1 cellular context compared by ENCODE assay signal in the genomic region with DNA sequence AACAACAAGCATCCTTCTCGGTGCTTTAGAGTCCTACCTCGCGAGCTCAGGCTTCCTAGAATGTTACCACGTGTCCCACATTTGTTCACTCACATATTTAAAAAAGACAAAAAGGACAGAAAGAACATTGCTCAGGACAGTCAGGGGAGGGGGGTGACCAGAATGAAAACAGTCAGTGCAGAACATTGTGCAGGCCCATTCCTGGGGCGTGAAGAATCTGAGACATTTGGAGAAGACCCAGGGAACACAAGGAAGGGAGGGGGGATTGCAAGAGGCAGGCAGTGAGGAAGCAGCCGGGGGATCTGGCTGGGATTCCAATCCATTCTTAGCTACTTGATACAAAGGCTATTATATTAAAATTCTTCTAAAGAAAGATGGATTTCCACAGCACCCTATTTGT.
TF ChIP-seq lines count a peak whose summit lies in the region.

No MANE protein-coding gene starts in this region.

TF ChIP-seq in GM23338, 12 proteins besides CTCF, POLR2A, EP300 and RAD21 (continued from another document):
- TF ChIP-seq, protein P1, sequence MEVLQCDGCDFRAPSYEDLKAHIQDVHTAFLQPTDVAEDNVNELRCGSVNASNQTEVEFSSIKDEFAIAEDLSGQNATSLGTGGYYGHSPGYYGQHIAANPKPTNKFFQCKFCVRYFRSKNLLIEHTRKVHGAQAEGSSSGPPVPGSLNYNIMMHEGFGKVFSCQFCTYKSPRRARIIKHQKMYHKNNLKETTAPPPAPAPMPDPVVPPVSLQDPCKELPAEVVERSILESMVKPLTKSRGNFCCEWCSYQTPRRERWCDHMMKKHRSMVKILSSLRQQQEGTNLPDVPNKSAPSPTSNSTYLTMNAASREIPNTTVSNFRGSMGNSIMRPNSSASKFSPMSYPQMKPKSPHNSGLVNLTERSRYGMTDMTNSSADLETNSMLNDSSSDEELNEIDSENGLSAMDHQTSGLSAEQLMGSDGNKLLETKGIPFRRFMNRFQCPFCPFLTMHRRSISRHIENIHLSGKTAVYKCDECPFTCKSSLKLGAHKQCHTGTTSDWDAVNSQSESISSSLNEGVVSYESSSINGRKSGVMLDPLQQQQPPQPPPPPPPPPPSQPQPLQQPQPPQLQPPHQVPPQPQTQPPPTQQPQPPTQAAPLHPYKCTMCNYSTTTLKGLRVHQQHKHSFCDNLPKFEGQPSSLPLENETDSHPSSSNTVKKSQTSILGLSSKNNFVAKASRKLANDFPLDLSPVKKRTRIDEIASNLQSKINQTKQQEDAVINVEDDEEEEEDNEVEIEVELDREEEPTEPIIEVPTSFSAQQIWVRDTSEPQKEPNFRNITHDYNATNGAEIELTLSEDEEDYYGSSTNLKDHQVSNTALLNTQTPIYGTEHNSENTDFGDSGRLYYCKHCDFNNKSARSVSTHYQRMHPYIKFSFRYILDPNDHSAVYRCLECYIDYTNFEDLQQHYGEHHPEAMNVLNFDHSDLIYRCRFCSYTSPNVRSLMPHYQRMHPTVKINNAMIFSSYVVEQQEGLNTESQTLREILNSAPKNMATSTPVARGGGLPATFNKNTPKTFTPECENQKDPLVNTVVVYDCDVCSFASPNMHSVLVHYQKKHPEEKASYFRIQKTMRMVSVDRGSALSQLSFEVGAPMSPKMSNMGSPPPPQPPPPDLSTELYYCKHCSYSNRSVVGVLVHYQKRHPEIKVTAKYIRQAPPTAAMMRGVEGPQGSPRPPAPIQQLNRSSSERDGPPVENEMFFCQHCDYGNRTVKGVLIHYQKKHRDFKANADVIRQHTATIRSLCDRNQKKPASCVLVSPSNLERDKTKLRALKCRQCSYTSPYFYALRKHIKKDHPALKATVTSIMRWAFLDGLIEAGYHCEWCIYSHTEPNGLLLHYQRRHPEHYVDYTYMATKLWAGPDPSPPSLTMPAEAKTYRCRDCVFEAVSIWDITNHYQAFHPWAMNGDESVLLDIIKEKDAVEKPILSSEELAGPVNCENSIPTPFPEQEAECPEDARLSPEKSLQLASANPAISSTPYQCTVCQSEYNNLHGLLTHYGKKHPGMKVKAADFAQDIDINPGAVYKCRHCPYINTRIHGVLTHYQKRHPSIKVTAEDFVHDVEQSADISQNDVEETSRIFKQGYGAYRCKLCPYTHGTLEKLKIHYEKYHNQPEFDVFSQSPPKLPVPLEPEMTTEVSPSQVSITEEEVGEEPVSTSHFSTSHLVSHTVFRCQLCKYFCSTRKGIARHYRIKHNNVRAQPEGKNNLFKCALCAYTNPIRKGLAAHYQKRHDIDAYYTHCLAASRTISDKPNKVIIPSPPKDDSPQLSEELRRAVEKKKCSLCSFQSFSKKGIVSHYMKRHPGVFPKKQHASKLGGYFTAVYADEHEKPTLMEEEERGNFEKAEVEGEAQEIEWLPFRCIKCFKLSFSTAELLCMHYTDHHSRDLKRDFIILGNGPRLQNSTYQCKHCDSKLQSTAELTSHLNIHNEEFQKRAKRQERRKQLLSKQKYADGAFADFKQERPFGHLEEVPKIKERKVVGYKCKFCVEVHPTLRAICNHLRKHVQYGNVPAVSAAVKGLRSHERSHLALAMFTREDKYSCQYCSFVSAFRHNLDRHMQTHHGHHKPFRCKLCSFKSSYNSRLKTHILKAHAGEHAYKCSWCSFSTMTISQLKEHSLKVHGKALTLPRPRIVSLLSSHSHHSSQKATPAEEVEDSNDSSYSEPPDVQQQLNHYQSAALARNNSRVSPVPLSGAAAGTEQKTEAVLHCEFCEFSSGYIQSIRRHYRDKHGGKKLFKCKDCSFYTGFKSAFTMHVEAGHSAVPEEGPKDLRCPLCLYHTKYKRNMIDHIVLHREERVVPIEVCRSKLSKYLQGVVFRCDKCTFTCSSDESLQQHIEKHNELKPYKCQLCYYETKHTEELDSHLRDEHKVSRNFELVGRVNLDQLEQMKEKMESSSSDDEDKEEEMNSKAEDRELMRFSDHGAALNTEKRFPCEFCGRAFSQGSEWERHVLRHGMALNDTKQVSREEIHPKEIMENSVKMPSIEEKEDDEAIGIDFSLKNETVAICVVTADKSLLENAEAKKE (CRISPR knock-in tag; IDR thresholded peaks at IDR 0.05): no peak
- TF ChIP-seq POLR2AphosphoS5 (IDR thresholded peaks at IDR 0.05; ENCODE audit: low read depth) (no peak), NANOG (IDR thresholded peaks at IDR 0.05; ENCODE audit: borderline replicate concordance) (no peak), EZH2 (IDR thresholded peaks at IDR 0.05; ENCODE audit: low read depth, unreplicated experiment) (no peak), EZH2phosphoT487 (IDR thresholded peaks at IDR 0.05; ENCODE audit: unreplicated experiment) (no peak), CREB1 (CRISPR knock-in tag; IDR thresholded peaks at IDR 0.05; ENCODE audit: low read depth) (no peak), STAT1 (IDR thresholded peaks at IDR 0.05; ENCODE audit: unreplicated experiment) (no peak), ZNF331 (CRISPR knock-in tag; IDR thresholded peaks at IDR 0.05; ENCODE audit: low read depth) (no peak)
- TF ChIP-seq, protein P2, sequence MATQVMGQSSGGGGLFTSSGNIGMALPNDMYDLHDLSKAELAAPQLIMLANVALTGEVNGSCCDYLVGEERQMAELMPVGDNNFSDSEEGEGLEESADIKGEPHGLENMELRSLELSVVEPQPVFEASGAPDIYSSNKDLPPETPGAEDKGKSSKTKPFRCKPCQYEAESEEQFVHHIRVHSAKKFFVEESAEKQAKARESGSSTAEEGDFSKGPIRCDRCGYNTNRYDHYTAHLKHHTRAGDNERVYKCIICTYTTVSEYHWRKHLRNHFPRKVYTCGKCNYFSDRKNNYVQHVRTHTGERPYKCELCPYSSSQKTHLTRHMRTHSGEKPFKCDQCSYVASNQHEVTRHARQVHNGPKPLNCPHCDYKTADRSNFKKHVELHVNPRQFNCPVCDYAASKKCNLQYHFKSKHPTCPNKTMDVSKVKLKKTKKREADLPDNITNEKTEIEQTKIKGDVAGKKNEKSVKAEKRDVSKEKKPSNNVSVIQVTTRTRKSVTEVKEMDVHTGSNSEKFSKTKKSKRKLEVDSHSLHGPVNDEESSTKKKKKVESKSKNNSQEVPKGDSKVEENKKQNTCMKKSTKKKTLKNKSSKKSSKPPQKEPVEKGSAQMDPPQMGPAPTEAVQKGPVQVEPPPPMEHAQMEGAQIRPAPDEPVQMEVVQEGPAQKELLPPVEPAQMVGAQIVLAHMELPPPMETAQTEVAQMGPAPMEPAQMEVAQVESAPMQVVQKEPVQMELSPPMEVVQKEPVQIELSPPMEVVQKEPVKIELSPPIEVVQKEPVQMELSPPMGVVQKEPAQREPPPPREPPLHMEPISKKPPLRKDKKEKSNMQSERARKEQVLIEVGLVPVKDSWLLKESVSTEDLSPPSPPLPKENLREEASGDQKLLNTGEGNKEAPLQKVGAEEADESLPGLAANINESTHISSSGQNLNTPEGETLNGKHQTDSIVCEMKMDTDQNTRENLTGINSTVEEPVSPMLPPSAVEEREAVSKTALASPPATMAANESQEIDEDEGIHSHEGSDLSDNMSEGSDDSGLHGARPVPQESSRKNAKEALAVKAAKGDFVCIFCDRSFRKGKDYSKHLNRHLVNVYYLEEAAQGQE (IDR thresholded peaks at IDR 0.05; ENCODE audit: unreplicated experiment): no peak
- TF ChIP-seq, protein P3, sequence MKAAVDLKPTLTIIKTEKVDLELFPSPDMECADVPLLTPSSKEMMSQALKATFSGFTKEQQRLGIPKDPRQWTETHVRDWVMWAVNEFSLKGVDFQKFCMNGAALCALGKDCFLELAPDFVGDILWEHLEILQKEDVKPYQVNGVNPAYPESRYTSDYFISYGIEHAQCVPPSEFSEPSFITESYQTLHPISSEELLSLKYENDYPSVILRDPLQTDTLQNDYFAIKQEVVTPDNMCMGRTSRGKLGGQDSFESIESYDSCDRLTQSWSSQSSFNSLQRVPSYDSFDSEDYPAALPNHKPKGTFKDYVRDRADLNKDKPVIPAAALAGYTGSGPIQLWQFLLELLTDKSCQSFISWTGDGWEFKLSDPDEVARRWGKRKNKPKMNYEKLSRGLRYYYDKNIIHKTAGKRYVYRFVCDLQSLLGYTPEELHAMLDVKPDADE (IDR thresholded peaks at IDR 0.05): no peak
